In genomic region chr9:97574921-97575672, GRCh38 we compare ENCODE assay signal across 8 cellular contexts. TPM values are rescaled to one million over a fixed set of nuclear protein-coding genes. Genes with fewer than 3 reads are reported as not detected.
DNase-seq lines count a peak whose midpoint lies in the region; ATAC-seq and TF ChIP-seq lines count a peak whose summit lies in the region.
"Not testable (repeated sequence)": the region's sequence is repeated elsewhere in the genome, so short reads cannot be mapped to it uniquely, and the experiment has no call there.

No MANE protein-coding gene starts in this region.

- not testable (repeated sequence) for H3K36me3 Mint-ChIP-seq in activated CD4-positive, alpha-beta memory T cell treated with anti-CD3 and anti-CD28 coated beads for 36 hours; central memory CD8-positive, alpha-beta T cell (ENCODE audit: insufficient read depth); type B pancreatic cell

- CTCF ChIA-PET in activated CD4-positive, alpha-beta memory T cell treated with anti-CD3 and anti-CD28 coated beads for 36 hours (lab: Charles Lee) = interaction anchor here (0.9 to 2.7 kb wide), 5 partner anchors 23 to 188 kb away, joined by 3 to 13 read pairs (median 4); partner anchors contain the start of gene TDRD7

- not testable (repeated sequence) for H3K9me3 Mint-ChIP-seq in activated CD4-positive, alpha-beta memory T cell treated with anti-CD3 and anti-CD28 coated beads for 36 hours; central memory CD8-positive, alpha-beta T cell; type B pancreatic cell

- peak overlapping the region; percentile 71 for H3K27ac Mint-ChIP-seq in activated CD4-positive, alpha-beta memory T cell treated with anti-CD3 and anti-CD28 coated beads for 36 hours
- H3K27ac Mint-ChIP-seq in central memory CD8-positive, alpha-beta T cell (ENCODE audit: low read depth) = peak overlapping the region; percentile 51
- H3K27ac Mint-ChIP-seq in type B pancreatic cell = not testable (repeated sequence)

- intact Hi-C loops in activated CD4-positive, alpha-beta memory T cell treated with anti-CD3 and anti-CD28 coated beads for 36 hours (cut with micrococcal nuclease) = not testable (repeated sequence)

- DNase-seq in T-helper 22 cell (ENCODE audit: low read depth) (peak; percentile 16), mesenteric fat pad (ENCODE audit: low spot score) (peak; percentile 59), type B pancreatic cell (ENCODE audit: extremely low spot score, unreplicated experiment) (peak; percentile 29)
- DNase-seq in activated CD4-positive, alpha-beta memory T cell treated with anti-CD3 and anti-CD28 coated beads for 36 hours = peak; percentile 62
- DNase-seq in activated effector memory CD4-positive, alpha-beta T cell treated with Interleukin-2 at 50 U/mL for 16 hours = peak; percentile 13
- peak in 1 of 2 donors; percentile 33 for DNase-seq in central memory CD8-positive, alpha-beta T cell (ENCODE audit: low spot score in 2 of 2)
- DNase-seq in stimulated activated CD4-positive, alpha-beta T cell treated with anti-CD3 and anti-CD28 coated beads, Interleukin-4, amount 100 ng/mL, for 24 hours = peak; percentile 36

- POLR2A ChIA-PET in activated CD4-positive, alpha-beta memory T cell treated with anti-CD3 and anti-CD28 coated beads for 36 hours (lab: Charles Lee) = interaction anchor here (1.2 kb wide), 1 partner anchor 14 kb away, joined by 3 read pairs; no protein-coding TSS in a partner anchor

- H3K4me3 Mint-ChIP-seq in activated CD4-positive, alpha-beta memory T cell treated with anti-CD3 and anti-CD28 coated beads for 36 hours = peak overlapping the region; percentile 80
- H3K4me3 Mint-ChIP-seq in central memory CD8-positive, alpha-beta T cell = peak overlapping the region; percentile 82
- H3K4me3 Mint-ChIP-seq in type B pancreatic cell = not testable (repeated sequence)

- TF ChIP-seq POLR2A in GM18951 (IDR thresholded peaks at IDR 0.05; ENCODE audit: extremely low read depth, insufficient read depth, insufficient read length) = peak; percentile 23

- in situ Hi-C loops in GM18951 (cut with MboI; ENCODE audit: low sequenced_read_pairs, unreplicated experiment) = not testable (repeated sequence)

- ATAC-seq in central memory CD8-positive, alpha-beta T cell (replicated peaks; ENCODE audit: extremely low read depth, poor library complexity, severe bottlenecking) = not testable (repeated sequence)

- TF ChIP-seq CTCF in type B pancreatic cell (conservative IDR thresholded peaks at IDR 0.05) = not testable (repeated sequence)

- not testable (repeated sequence) for H3K27me3 Mint-ChIP-seq in activated CD4-positive, alpha-beta memory T cell treated with anti-CD3 and anti-CD28 coated beads for 36 hours; central memory CD8-positive, alpha-beta T cell; type B pancreatic cell

- peaks cover 17% of the 10 kb centered on the region for H3K4me1 Mint-ChIP-seq in activated CD4-positive, alpha-beta memory T cell treated with anti-CD3 and anti-CD28 coated beads for 36 hours (ENCODE audit: low read depth)
- H3K4me1 Mint-ChIP-seq in central memory CD8-positive, alpha-beta T cell; type B pancreatic cell (ENCODE audit: unreplicated experiment): not testable (repeated sequence)

RNA-seq across cellular contexts. Expression of gene TSTD2, which starts 58.1 kb away (rescaled TPM):
- 10 to 100 TPM; 10.3 to 13.4 TPM for total RNA-seq in activated CD4-positive, alpha-beta memory T cell treated with anti-CD3 and anti-CD28 coated beads for 36 hours
- total RNA-seq in mesenteric fat pad = 19.8 TPM
- 17.9 and 24.9 TPM in 2 replicates for total RNA-seq in type B pancreatic cell (ENCODE audit: low replicate concordance)

RNA-seq across cellular contexts. Expression of gene NCBP1, which starts 58.5 kb away (rescaled TPM):
- total RNA-seq in activated CD4-positive, alpha-beta memory T cell treated with anti-CD3 and anti-CD28 coated beads for 36 hours = 10 to 100 TPM; 43.4 to 47.2 TPM
- 21.3 TPM for total RNA-seq in mesenteric fat pad
- total RNA-seq in type B pancreatic cell (ENCODE audit: low replicate concordance) = 41.8 and 44.4 TPM in 2 replicates
